Comparison of ENCODE assay signal across 21 cellular contexts in the genomic region with DNA sequence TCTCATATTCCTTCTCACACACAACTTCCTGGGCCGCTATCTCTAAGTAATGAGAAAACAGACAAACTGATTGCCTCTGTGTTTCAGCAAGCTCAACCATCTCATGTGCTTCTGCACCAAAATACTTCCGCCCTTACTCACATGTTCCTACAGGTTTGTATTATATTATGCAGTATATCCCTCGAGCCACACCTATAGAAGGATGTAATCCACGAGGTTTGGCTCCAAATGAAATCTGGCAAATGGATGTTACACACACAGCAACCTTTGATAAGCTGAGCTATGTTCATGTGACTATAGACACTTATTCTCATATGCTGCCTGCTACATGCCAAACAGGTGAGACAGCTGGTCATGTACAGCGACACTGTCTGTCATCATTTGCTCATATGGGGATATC. TPM values are rescaled to one million over a fixed set of nuclear protein-coding genes. Genes with fewer than 3 reads are reported as not detected.
A peak's percentile ranks its signal among the peaks of the same experiment; 100 is the strongest.
DNase-seq lines count a peak whose midpoint lies in the region; ATAC-seq and TF ChIP-seq lines count a peak whose summit lies in the region.
"Had no signal": no experiment of that assay in that cellular context is flagged by ENCODE, and none has a peak within 500 bp of the region (broad histone marks: within the 10 kb centered on the region; RNA-seq: fewer than 3 reads in every experiment).

No MANE protein-coding gene starts in this region.

- H3K27me3 ChIP-seq in mucosa of rectum (ENCODE audit: control insufficient read depth in 2 of 2, insufficient read depth in 2 of 2, low read length in 2 of 2) (no peaks in the 10 kb centered on the region), Peyer's patch (no peaks in the 10 kb centered on the region)
- H3K27me3 ChIP-seq: BLaER1 had no signal

- ATAC-seq in natural killer cell treated with Interleukin-12 subunit alpha and Interleukin-12 subunit beta and Interleukin-15 and Interleukin-18, amount 100 ng/mL, for 72 hours: no peak
- ATAC-seq in natural killer cell (no peak), esophagus mucosa (peak; percentile 97), HG02798 (IDR thresholded peaks at IDR 0.05; ENCODE audit: poor library complexity, unreplicated experiment) (no peak)
- ATAC-seq: GM12878, GM23338, HCT116, Panc1 had no signal

- H3K4me1 ChIP-seq in mucosa of rectum (ENCODE audit: control insufficient read depth in 2 of 2, insufficient read depth in 2 of 2, low read length in 2 of 2) (peaks cover 9 to 16% of the 10 kb centered on the region in 2 donors), Peyer's patch (peaks cover 0 to 10% (median 0%) of the 10 kb centered on the region in 4 donors)

- TF ChIP-seq CTCF in natural killer cell (IDR thresholded peaks at IDR 0.05): no peak
- TF ChIP-seq CTCF in Peyer's patch (IDR thresholded peaks at IDR 0.05): no peak

- H3K36me3 Mint-ChIP-seq in natural killer cell treated with Interleukin-12 subunit alpha and Interleukin-12 subunit beta and Interleukin-15 and Interleukin-18, amount 100 ng/mL, for 72 hours: peaks cover 7% of the 10 kb centered on the region
- H3K36me3 Mint-ChIP-seq in natural killer cell: peaks cover 8% of the 10 kb centered on the region

- no peak overlapping the region for H3K4me3 Mint-ChIP-seq in natural killer cell treated with Interleukin-12 subunit alpha and Interleukin-12 subunit beta and Interleukin-15 and Interleukin-18, amount 100 ng/mL, for 72 hours
- H3K4me3 Mint-ChIP-seq in natural killer cell: no peak overlapping the region
- H3K4me3 Mint-ChIP-seq: CD8-positive, alpha-beta memory T cell; GM23338 had no signal

- TF ChIP-seq POLR2A in Peyer's patch (IDR thresholded peaks at IDR 0.05): no peak

- H3K27me3 Mint-ChIP-seq in natural killer cell treated with Interleukin-12 subunit alpha and Interleukin-12 subunit beta and Interleukin-15 and Interleukin-18, amount 100 ng/mL, for 72 hours: no peaks in the 10 kb centered on the region
- peaks cover 0 to 9% of the 10 kb centered on the region in 2 donors for H3K27me3 Mint-ChIP-seq in natural killer cell (ENCODE audit: low read depth in 2 of 2)

- no peak overlapping the region for H3K4me3 ChIP-seq in mucosa of rectum (ENCODE audit: low read length in 2 of 2)
- H3K4me3 ChIP-seq in Peyer's patch: no peak overlapping the region
- H3K4me3 ChIP-seq: BLaER1, GM12878, GM23338 had no signal

- H3K4me1 Mint-ChIP-seq in natural killer cell treated with Interleukin-12 subunit alpha and Interleukin-12 subunit beta and Interleukin-15 and Interleukin-18, amount 100 ng/mL, for 72 hours (ENCODE audit: low read depth in 2 of 2): peaks cover 0 to 17% of the 10 kb centered on the region in 2 donors
- H3K4me1 Mint-ChIP-seq in natural killer cell: no peaks in the 10 kb centered on the region

- H3K9me3 ChIP-seq in mucosa of rectum (ENCODE audit: control insufficient read depth in 2 of 2, low read length in 2 of 2): no peaks in the 10 kb centered on the region
- peaks cover 0 to 9% (median 1%) of the 10 kb centered on the region in 4 donors for H3K9me3 ChIP-seq in Peyer's patch

- no peak overlapping the region for H3K27ac Mint-ChIP-seq in natural killer cell treated with Interleukin-12 subunit alpha and Interleukin-12 subunit beta and Interleukin-15 and Interleukin-18, amount 100 ng/mL, for 72 hours
- H3K27ac Mint-ChIP-seq in natural killer cell: no peak overlapping the region
- H3K27ac Mint-ChIP-seq: CD8-positive, alpha-beta memory T cell; GM23338 had no signal

- no peak overlapping the region for H3K9ac ChIP-seq in mucosa of rectum (ENCODE audit: low read depth in 1 of 2, low read length in 2 of 2)
- H3K9ac ChIP-seq: BLaER1 had no signal

- peaks cover 3% of the 10 kb centered on the region for H3K9me3 Mint-ChIP-seq in natural killer cell treated with Interleukin-12 subunit alpha and Interleukin-12 subunit beta and Interleukin-15 and Interleukin-18, amount 100 ng/mL, for 72 hours
- peaks cover 5 to 6% of the 10 kb centered on the region in 2 donors for H3K9me3 Mint-ChIP-seq in natural killer cell

- intact Hi-C loops in natural killer cell (cut with micrococcal nuclease): no loop called here

- DNase-seq in natural killer cell treated with Interleukin-12 subunit alpha and Interleukin-12 subunit beta and Interleukin-15 and Interleukin-18, amount 100 ng/mL, for 72 hours (ENCODE audit: low spot score): peak; percentile 25
- DNase-seq in natural killer cell (no peak), Peyer's patch (no peak), caudate nucleus (lab: John Stamatoyannopoulos, UW) (no peak), AG20443 (ENCODE audit: low spot score) (no peak)
- DNase-seq: CD8-positive, alpha-beta memory T cell; DND-41; GDM1; NCI-H1417 treated with DMSO at 0.1 percent for 48 hours; NCI-H1930; NCI-H446 treated with DMSO at 0.1 percent for 48 hours; SHP77 treated with DMSO at 0.1 percent for 48 hours had no signal

- peak overlapping the region; percentile 73 to 89 for H3K27ac ChIP-seq in mucosa of rectum (ENCODE audit: low read depth in 2 of 2, low read length in 2 of 2)
- H3K27ac ChIP-seq in Peyer's patch: peak overlapping the region in 2 of 4 donors; percentile 64 to 66
- no peak overlapping the region for H3K27ac ChIP-seq in caudate nucleus (ENCODE audit: low read depth, low read length)
- H3K27ac ChIP-seq: BLaER1 had no signal

- H3K36me3 ChIP-seq in mucosa of rectum (ENCODE audit: control insufficient read depth in 2 of 2, insufficient read depth in 2 of 2, low read length in 2 of 2) (no peaks in the 10 kb centered on the region), Peyer's patch (no peaks in the 10 kb centered on the region)
- H3K36me3 ChIP-seq: BLaER1 had no signal

RNA-seq across cellular contexts. Expression of gene CCRL2, which starts 22.6 kb away (rescaled TPM):
- total RNA-seq in natural killer cell treated with Interleukin-12 subunit alpha and Interleukin-12 subunit beta and Interleukin-15 and Interleukin-18, amount 100 ng/mL, for 72 hours: 1 to 10 TPM; 4.0 to 6.2 TPM
- 1 to 10 TPM; 3.0 to 4.6 (median 3.8) TPM for total RNA-seq in natural killer cell
- 0.24 TPM for total RNA-seq in esophagus mucosa
- total RNA-seq in Peyer's patch: 10 to 100 TPM in 3 of 4 donors, not detected in 1; 13.5 to 21.2 (median 16.0) TPM
- total RNA-seq: A172, GM23338 had no signal

RNA-seq across cellular contexts. Expression of gene LTF, which starts 35.0 kb away (rescaled TPM):
- total RNA-seq in natural killer cell treated with Interleukin-12 subunit alpha and Interleukin-12 subunit beta and Interleukin-15 and Interleukin-18, amount 100 ng/mL, for 72 hours: under 1 TPM in 1 of 2 donors, not detected in 1; 0.20 TPM
- total RNA-seq in natural killer cell: 1 to 10 TPM in 2 of 3 donors, not detected in 1; 1.0 to 1.1 TPM
- total RNA-seq in esophagus mucosa: 108 TPM
- total RNA-seq in Peyer's patch: 10 to 100 TPM in 1 of 4 donors, 1 to 10 TPM in 1, under 1 TPM in 1, not detected in 1; 0.38 to 12.4 (median 1.1) TPM
- total RNA-seq: A172; CD8-positive, alpha-beta memory T cell had no signal

RNA-seq across cellular contexts. Expression of gene CCR5, which starts 58.9 kb away (rescaled TPM):
- total RNA-seq in natural killer cell treated with Interleukin-12 subunit alpha and Interleukin-12 subunit beta and Interleukin-15 and Interleukin-18, amount 100 ng/mL, for 72 hours: 10 to 100 TPM; 28.3 to 46.2 TPM
- total RNA-seq in natural killer cell (1 to 10 TPM in 2 of 3 donors, under 1 TPM in 1; 0.59 to 7.6 (median 1.0) TPM), esophagus mucosa (0.28 TPM), Peyer's patch (1 to 10 TPM in 2 of 4 donors, under 1 TPM in 2; 0.66 to 1.7 (median 1.1) TPM)
- total RNA-seq: A172, GM23338 had no signal
